Comparison of ENCODE assay signal across 9 cellular contexts in genomic region chr19:3403489-3404323, GRCh38. TPM values are rescaled to one million over a fixed set of nuclear protein-coding genes. Genes with fewer than 3 reads are reported as not detected.
DNase-seq lines count a peak whose midpoint lies in the region; ATAC-seq and TF ChIP-seq lines count a peak whose summit lies in the region.
"Had no signal": no experiment of that assay in that cellular context is flagged by ENCODE, and none has a peak within 500 bp of the region (broad histone marks: within the 10 kb centered on the region; RNA-seq: fewer than 3 reads in every experiment).

No MANE protein-coding gene starts in this region.

- no peaks in the 10 kb centered on the region for H3K27me3 Mint-ChIP-seq in stimulated activated naive B cell treated with anti-CD40 and anti-IgM and Interleukin-4, amounts not matched to agents 10 μg/mL and 1 μg/mL and 100 μg/mL, for 72 hours

- ATAC-seq in GM19467 (IDR thresholded peaks at IDR 0.05; ENCODE audit: unreplicated experiment) = no peak
- no peak for ATAC-seq in stimulated activated naive B cell treated with anti-CD40 and anti-IgM and Interleukin-4, amounts not matched to agents 10 μg/mL and 1 μg/mL and 100 μg/mL, for 72 hours (replicated peaks)
- no peak for ATAC-seq in GM21786 (IDR thresholded peaks at IDR 0.05; ENCODE audit: unreplicated experiment)

- H3K9me3 ChIP-seq in smooth muscle cell (replicated peaks; ENCODE audit: low read depth) = no peaks in the 10 kb centered on the region

- no peak for TF ChIP-seq CTCF in smooth muscle cell (IDR thresholded peaks at IDR 0.05; ENCODE audit: borderline replicate concordance, insufficient read depth, poor library complexity, severe bottlenecking)

- no peak overlapping the region for H3K4me3 ChIP-seq in smooth muscle cell

- WGBS in smooth muscle cell (ENCODE audit: low lambda C conversion rate) = 73% methylated on average over 33 of the region's 49 CpGs

- no peaks in the 10 kb centered on the region for H3K4me1 ChIP-seq in smooth muscle cell (ENCODE audit: low read depth)

- no peak overlapping the region for H3K27ac Mint-ChIP-seq in stimulated activated naive B cell treated with anti-CD40 and anti-IgM and Interleukin-4, amounts not matched to agents 10 μg/mL and 1 μg/mL and 100 μg/mL, for 72 hours

- H3K27me3 ChIP-seq in smooth muscle cell (ENCODE audit: low read depth) = no peaks in the 10 kb centered on the region

- no peak overlapping the region for H2AFZ ChIP-seq in smooth muscle cell (ENCODE audit: low read depth)

- peaks cover 85% of the 10 kb centered on the region for H4K20me1 ChIP-seq in smooth muscle cell (ENCODE audit: low read depth)

- peak overlapping the region; percentile 63 for H3K4me2 ChIP-seq in smooth muscle cell

- DNase-seq in HCEC 1CT = peak; percentile 85
- peak in 58 of 61 donors; percentile 32 to 93 (median 83) for DNase-seq in caudate nucleus (lab: John Stamatoyannopoulos, UW)
- peak; percentile 66 for DNase-seq in kidney tubule cell (ENCODE audit: low spot score)
- DNase-seq in smooth muscle cell (lab: John Stamatoyannopoulos, UW; ENCODE audit: unreplicated experiment) = peak; percentile 41
- DNase-seq in stimulated activated naive B cell treated with anti-CD40 and anti-IgM and Interleukin-4, amounts not matched to agents 10 μg/mL and 1 μg/mL and 100 μg/mL, for 72 hours = no peak
- DNase-seq in T-helper 2 cell = no peak
- DNase-seq: SIG-M5 had no signal

- H3K4me1 Mint-ChIP-seq in stimulated activated naive B cell treated with anti-CD40 and anti-IgM and Interleukin-4, amounts not matched to agents 10 μg/mL and 1 μg/mL and 100 μg/mL, for 72 hours = peaks cover 3 to 12% of the 10 kb centered on the region in 2 donors

- no peaks in the 10 kb centered on the region for H3F3A ChIP-seq in smooth muscle cell (ENCODE audit: low read depth)

- no peaks in the 10 kb centered on the region for H3K36me3 ChIP-seq in smooth muscle cell (ENCODE audit: low read depth)

- no peak overlapping the region for H3K9ac ChIP-seq in smooth muscle cell (ENCODE audit: low read depth)

- H3K79me2 ChIP-seq in smooth muscle cell (ENCODE audit: low read depth) = no peaks in the 10 kb centered on the region

- H3K36me3 Mint-ChIP-seq in stimulated activated naive B cell treated with anti-CD40 and anti-IgM and Interleukin-4, amounts not matched to agents 10 μg/mL and 1 μg/mL and 100 μg/mL, for 72 hours = peaks cover 14 to 33% of the 10 kb centered on the region in 2 donors

- H3K27ac ChIP-seq in caudate nucleus (ENCODE audit: low read depth, low read length) (peak overlapping the region; percentile 92), smooth muscle cell (ENCODE audit: low read depth) (no peak overlapping the region)

- peaks cover 4% of the 10 kb centered on the region in 2 donors for H3K9me3 Mint-ChIP-seq in stimulated activated naive B cell treated with anti-CD40 and anti-IgM and Interleukin-4, amounts not matched to agents 10 μg/mL and 1 μg/mL and 100 μg/mL, for 72 hours

- no peak overlapping the region for H3K4me3 Mint-ChIP-seq in stimulated activated naive B cell treated with anti-CD40 and anti-IgM and Interleukin-4, amounts not matched to agents 10 μg/mL and 1 μg/mL and 100 μg/mL, for 72 hours

RNA-seq across cellular contexts. Expression of gene NFIC, which starts 37.3 kb away (rescaled TPM):
- 7.9 and 8.6 TPM in 2 replicates for total RNA-seq in smooth muscle cell
- 33.2 and 36.2 TPM in 2 replicates for polyA plus RNA-seq in smooth muscle cell

Comparison
In these comparisons a context has a peak if more than half of its experiments do, and no peak if none do; other contexts are left out.
1. DNase-seq: peak in HCEC 1CT (single experiment), caudate nucleus (58 of 61), kidney tubule cell (single experiment) and smooth muscle cell (single experiment); none in stimulated activated naive B cell treated with anti-CD40 and anti-IgM and Interleukin-4, amounts not matched to agents 10 μg/mL and 1 μg/mL and 100 μg/mL, for 72 hours (single experiment) and T-helper 2 cell (0 of 5).